17 cellular contexts compared by ENCODE assay signal in genomic region chr13:110418944-110419343, GRCh38.
DNase-seq lines count a peak whose midpoint lies in the region; ATAC-seq and TF ChIP-seq lines count a peak whose summit lies in the region.
"Had no signal": no experiment of that assay in that cellular context is flagged by ENCODE, and none has a peak within 500 bp of the region (broad histone marks: within the 10 kb centered on the region; RNA-seq: fewer than 3 reads in every experiment).

No MANE protein-coding gene starts in this region.

- H3K27me3 Mint-ChIP-seq in T-cell, result peaks cover 55 to 78% of the 10 kb centered on the region in 2 donors

- in situ Hi-C loops in mammary epithelial cell (cut with MboI; ENCODE audit: low sequenced_read_pairs in 2 of 2), result loop anchor here (10.0 to 25.0 kb wide), 4 partner anchors 114 to 1457 kb away; partner anchors contain the start of genes COL4A1 (in 1 of the 2) and COL4A2 (in 1 of the 2)

- TF ChIP-seq CTCF in mammary epithelial cell (conservative IDR thresholded peaks at IDR 0.05 in 1 of 2, IDR thresholded peaks at IDR 0.05 in 1 of 2; ENCODE audit: extremely low read depth in 1 of 2, insufficient read depth in 1 of 2, low read depth in 1 of 2, low read length in 2 of 2) (no peak), mucosa of descending colon (IDR thresholded peaks at IDR 0.05) (no peak)

- no peaks in the 10 kb centered on the region for H3K9me3 Mint-ChIP-seq in T-cell
- H3K9me3 Mint-ChIP-seq: activated CD4-positive, alpha-beta T cell treated with anti-CD3 and anti-CD28 coated beads, Interleukin-2, amount 10 ng/mL, durations not matched to agents 24 days and 14 days; activated T-cell treated with anti-CD3 and anti-CD28 coated beads, Interleukin-2, amount 50 U/mL, for 24 hours; H9 had no signal

- no peak overlapping the region for H3K4me3 Mint-ChIP-seq in T-cell
- H3K4me3 Mint-ChIP-seq: activated CD4-positive, alpha-beta T cell treated with anti-CD3 and anti-CD28 coated beads, Interleukin-2, amount 10 ng/mL, durations not matched to agents 24 days and 14 days; activated T-cell treated with anti-CD3 and anti-CD28 coated beads, Interleukin-2, amount 50 U/mL, for 24 hours; H9 had no signal

- BruUV-seq in mammary epithelial cell (replicated peaks; lab: Mats Ljungman, UMichigan), result TSS peak; percentile 37

- POLR2A ChIA-PET in T-cell (lab: Charles Lee), result no interaction called here

- intact Hi-C loops in mammary epithelial cell (cut with micrococcal nuclease), result no loop called here
- intact Hi-C loops in mucosa of descending colon (cut with DNase I, micrococcal nuclease), result loop anchor here in 1 of 2 donors (10.0 kb wide), 1 partner anchor 194 kb away; no protein-coding TSS in a partner anchor

- ATAC-seq in GM19463 (IDR thresholded peaks at IDR 0.05; ENCODE audit: unreplicated experiment), result peak; percentile 33
- peak; percentile 41 for ATAC-seq in left lobe of liver
- ATAC-seq in T-cell (replicated peaks in 1 of 4), result no peak
- ATAC-seq in HG03442 (IDR thresholded peaks at IDR 0.05; ENCODE audit: unreplicated experiment), result no peak
- ATAC-seq in mucosa of descending colon, result no peak
- ATAC-seq: pancreas had no signal

- H3K9me3 ChIP-seq in mammary epithelial cell (replicated peaks; ENCODE audit: insufficient read depth, low read length), result no peaks in the 10 kb centered on the region
- no peaks in the 10 kb centered on the region for H3K9me3 ChIP-seq in mucosa of descending colon
- H3K9me3 ChIP-seq: pancreas, Peyer's patch had no signal

- dilution Hi-C loops in mammary epithelial cell (cut with HindIII; ENCODE audit: low sequenced_read_pairs), result no loop called here

- H3K36me3 ChIP-seq in mammary epithelial cell (ENCODE audit: insufficient read depth, low read length) (no peaks in the 10 kb centered on the region), mucosa of descending colon (ENCODE audit: low read depth) (no peaks in the 10 kb centered on the region)
- H3K36me3 ChIP-seq: pancreas, Peyer's patch had no signal

- H3K4me1 Mint-ChIP-seq in T-cell, result peaks cover 12 to 18% (median 14%) of the 10 kb centered on the region in 3 donors

- H3K27ac Mint-ChIP-seq in T-cell, result no peak overlapping the region
- H3K27ac Mint-ChIP-seq: activated CD4-positive, alpha-beta T cell treated with anti-CD3 and anti-CD28 coated beads, Interleukin-2, amount 10 ng/mL, durations not matched to agents 24 days and 14 days; activated T-cell treated with anti-CD3 and anti-CD28 coated beads, Interleukin-2, amount 50 U/mL, for 24 hours had no signal

- peaks cover 49% of the 10 kb centered on the region for H3K4me1 ChIP-seq in mammary epithelial cell (ENCODE audit: insufficient read depth, low read length)
- no peaks in the 10 kb centered on the region for H3K4me1 ChIP-seq in mucosa of descending colon (ENCODE audit: low read depth)
- H3K4me1 ChIP-seq: pancreas had no signal

- H3K27me3 ChIP-seq in mammary epithelial cell (ENCODE audit: insufficient read depth, low read length), result no peaks in the 10 kb centered on the region
- H3K27me3 ChIP-seq: pancreas, Peyer's patch had no signal

- H3K27ac ChIP-seq in mammary epithelial cell (ENCODE audit: insufficient read depth, low read depth, low read length), result peak overlapping the region; percentile 91
- H3K27ac ChIP-seq in temporal lobe (ENCODE audit: low read depth, low read length), result peak overlapping the region; percentile 13

- CTCF ChIA-PET in mammary epithelial cell (lab: Charles Lee; ENCODE audit: low non-redundant PET) (no interaction called here), T-cell (lab: Charles Lee) (interaction anchor here in 1 of 2 donors (0.8 kb wide), 1 partner anchor 36 kb away, joined by 3 read pairs; no protein-coding TSS in a partner anchor)

- H3K9ac ChIP-seq in mammary epithelial cell (ENCODE audit: insufficient read depth, low read length), result peak overlapping the region; percentile 70

- no peaks in the 10 kb centered on the region for H3K36me3 Mint-ChIP-seq in T-cell

- peak overlapping the region; percentile 61 for H3K4me2 ChIP-seq in mammary epithelial cell (ENCODE audit: insufficient read depth, low read depth, low read length)

- H4K20me1 ChIP-seq in mammary epithelial cell (ENCODE audit: insufficient read depth, low read length), result no peaks in the 10 kb centered on the region

- peak overlapping the region; percentile 61 for H2AFZ ChIP-seq in mammary epithelial cell (ENCODE audit: low read depth, low read length)

- H3K79me2 ChIP-seq in mammary epithelial cell (ENCODE audit: insufficient read depth, low read length), result peaks cover 3% of the 10 kb centered on the region

- 3% methylated on average over 9 of the region's 9 CpGs for WGBS in mammary epithelial cell (ENCODE audit: low coverage, missing lambda C conversion rate)

- no peak for DNase-seq in mammary epithelial cell
- DNase-seq in left lobe of liver (ENCODE audit: low spot score), result no peak
- DNase-seq in hepatic stellate cell (ENCODE audit: low spot score), result no peak
- DNase-seq in T-cell, result no peak
- no peak for DNase-seq in mucosa of descending colon
- DNase-seq: activated CD4-positive, alpha-beta T cell treated with anti-CD3 and anti-CD28 coated beads, Interleukin-2, amount 10 ng/mL, durations not matched to agents 24 days and 14 days; activated T-cell treated with anti-CD3 and anti-CD28 coated beads, Interleukin-2, amount 50 U/mL, for 24 hours; EL; H9; Karpas-422; NCI-H187 treated with DMSO at 0.1 percent for 48 hours; NCI-H524 treated with DMSO at 0.1 percent for 48 hours; pancreas; Peyer's patch had no signal

- H3K4me3 ChIP-seq in mammary epithelial cell (replicated peaks in 1 of 3; ENCODE audit: insufficient read depth in 1 of 3, low read depth in 2 of 3, low read length in 3 of 3) (peak overlapping the region in 2 of 3 experiments; percentile 3), mucosa of descending colon (no peak overlapping the region)
- H3K4me3 ChIP-seq: pancreas, Peyer's patch had no signal

Comparison
In these comparisons a context has a peak if more than half of its experiments do, and no peak if none do; other contexts are left out.
1. ATAC-seq: peak in GM19463 (single experiment) and left lobe of liver (single experiment); none in T-cell (0 of 4), HG03442 (single experiment) and mucosa of descending colon (single experiment).